ENCODE assay signal across 17 cellular contexts in the genomic region with DNA sequence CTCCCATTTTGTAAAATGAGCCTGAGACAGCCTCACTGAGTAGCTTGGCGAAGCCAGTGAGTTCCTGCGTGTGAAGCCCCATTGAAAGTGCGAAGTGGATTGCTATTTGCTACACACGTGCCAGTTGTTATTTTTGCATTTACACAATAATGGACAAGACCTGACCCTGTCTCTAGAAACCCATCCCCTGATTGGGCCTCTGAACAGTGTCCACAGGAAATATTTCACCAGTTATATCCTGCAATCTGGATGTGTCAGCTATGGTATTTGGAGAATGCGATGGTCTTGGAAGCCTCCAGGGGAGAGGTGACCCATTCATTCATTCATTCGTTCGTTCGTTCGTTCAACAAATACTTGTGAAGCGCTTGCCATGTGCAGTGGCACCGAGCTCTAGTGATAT. TPM values are rescaled to one million over a fixed set of nuclear protein-coding genes. Genes with fewer than 3 reads are reported as not detected.
DNase-seq lines count a peak whose midpoint lies in the region; ATAC-seq, FAIRE-seq and TF ChIP-seq lines count a peak whose summit lies in the region.
"Had no signal": no experiment of that assay in that cellular context is flagged by ENCODE, and none has a peak within 500 bp of the region (broad histone marks: within the 10 kb centered on the region; RNA-seq: fewer than 3 reads in every experiment).

No MANE protein-coding gene starts in this region.

- TF ChIP-seq CTCF in astrocyte (IDR thresholded peaks at IDR 0.05; ENCODE audit: insufficient read depth, low read depth, low read length): no peak
- TF ChIP-seq CTCF in smooth muscle cell (IDR thresholded peaks at IDR 0.05; ENCODE audit: borderline replicate concordance, insufficient read depth, poor library complexity, severe bottlenecking): no peak

- POLR2A ChIA-PET in CD4-positive, alpha-beta memory T cell (lab: Charles Lee; ENCODE audit: partially characterized antibody): no interaction called here

- H3K27ac ChIP-seq in astrocyte (ENCODE audit: low read depth, low read length) (no peak overlapping the region), smooth muscle cell (ENCODE audit: low read depth) (no peak overlapping the region)
- no peak overlapping the region for H3K27ac ChIP-seq in CD4-positive, alpha-beta memory T cell (ENCODE audit: low read depth, low read length)
- H3K27ac ChIP-seq: hepatocyte, left ventricle myocardium inferior, Peyer's patch had no signal

- CTCF ChIA-PET in CD4-positive, alpha-beta memory T cell (lab: Charles Lee; ENCODE audit: partially characterized antibody): no interaction called here

- intact Hi-C loops in CD4-positive, alpha-beta memory T cell (cut with micrococcal nuclease): no loop called here

- H3K9me3 Mint-ChIP-seq in astrocyte (ENCODE audit: unreplicated experiment): no peaks in the 10 kb centered on the region
- H3K9me3 Mint-ChIP-seq in CD4-positive, alpha-beta memory T cell: no peaks in the 10 kb centered on the region
- H3K9me3 Mint-ChIP-seq: activated B cell treated with CpG ODN at 0.5 μM for 24 hours had no signal

- H3K27me3 ChIP-seq in HAP-1 (ENCODE audit: low read depth) (peaks cover 18% of the 10 kb centered on the region; the same call in 1 of the 2 replicates), astrocyte (ENCODE audit: insufficient read depth, low read length) (no peaks in the 10 kb centered on the region), smooth muscle cell (ENCODE audit: low read depth) (no peaks in the 10 kb centered on the region)
- no peaks in the 10 kb centered on the region for H3K27me3 ChIP-seq in CD4-positive, alpha-beta memory T cell (ENCODE audit: insufficient read depth, low read length)
- H3K27me3 ChIP-seq: hepatocyte, Peyer's patch had no signal

- H3K36me3 ChIP-seq in HAP-1 (replicated peaks) (no peaks in the 10 kb centered on the region), astrocyte (ENCODE audit: insufficient read depth, low read length) (no peaks in the 10 kb centered on the region), smooth muscle cell (ENCODE audit: low read depth) (no peaks in the 10 kb centered on the region)
- H3K36me3 ChIP-seq in CD4-positive, alpha-beta memory T cell (ENCODE audit: insufficient read depth, low read length): no peaks in the 10 kb centered on the region
- H3K36me3 ChIP-seq: left ventricle myocardium inferior, Peyer's patch had no signal

- peak; percentile 59 for DNase-seq in A172 (ENCODE audit: low spot score)
- DNase-seq in HAP-1 (ENCODE audit: low spot score in 2 of 2): peak; percentile 36 to 37
- DNase-seq in astrocyte (ENCODE audit: low read depth): peak; percentile 72
- peak; percentile 51 for DNase-seq in glomerular endothelial cell (ENCODE audit: extremely low read depth, low read depth, low spot score)
- no peak for DNase-seq in ureter (ENCODE audit: low spot score)
- DNase-seq in smooth muscle cell (lab: John Stamatoyannopoulos, UW; ENCODE audit: unreplicated experiment): no peak
- no peak for DNase-seq in CD4-positive, alpha-beta memory T cell
- DNase-seq: activated B cell treated with CpG ODN at 0.5 μM for 24 hours; activated naive CD4-positive, alpha-beta T cell treated with Interleukin-2 at 50 U/mL for 16 hours; left ventricle myocardium inferior; NCI-H2029 treated with DMSO at 0.1 percent for 48 hours; NCI-H526 treated with DMSO at 0.1 percent for 48 hours; Peyer's patch; stimulated activated CD4-positive, alpha-beta T cell treated with anti-CD3 and anti-CD28 coated beads, Interleukin-1b, Interleukin-23, amount 100 ng/mL, for 48 hours; T-helper 1 cell had no signal

- H3F3A ChIP-seq in smooth muscle cell (ENCODE audit: low read depth): no peaks in the 10 kb centered on the region

- H3K4me1 ChIP-seq in HAP-1 (peaks cover 6% of the 10 kb centered on the region), astrocyte (ENCODE audit: insufficient read depth, low read length) (peaks cover 26% of the 10 kb centered on the region), smooth muscle cell (ENCODE audit: low read depth) (peaks cover 3% of the 10 kb centered on the region)
- no peaks in the 10 kb centered on the region for H3K4me1 ChIP-seq in CD4-positive, alpha-beta memory T cell (ENCODE audit: insufficient read depth, low read length)

- H3K4me2 ChIP-seq in astrocyte (ENCODE audit: low read length) (peak overlapping the region; percentile 53), smooth muscle cell (no peak overlapping the region)
- H3K4me2 ChIP-seq: hepatocyte had no signal

- peaks cover 12% of the 10 kb centered on the region for H4K20me1 ChIP-seq in astrocyte (ENCODE audit: insufficient read depth, low read length)
- no peaks in the 10 kb centered on the region for H4K20me1 ChIP-seq in smooth muscle cell (ENCODE audit: low read depth)

- no peak overlapping the region for H3K27ac Mint-ChIP-seq in astrocyte (ENCODE audit: unreplicated experiment)
- no peak overlapping the region for H3K27ac Mint-ChIP-seq in CD4-positive, alpha-beta memory T cell
- H3K27ac Mint-ChIP-seq: activated B cell treated with CpG ODN at 0.5 μM for 24 hours had no signal

- no peak overlapping the region for H3K4me3 Mint-ChIP-seq in astrocyte (ENCODE audit: unreplicated experiment)
- no peak overlapping the region for H3K4me3 Mint-ChIP-seq in CD4-positive, alpha-beta memory T cell
- H3K4me3 Mint-ChIP-seq: activated B cell treated with CpG ODN at 0.5 μM for 24 hours had no signal

- ATAC-seq in HG02610 (IDR thresholded peaks at IDR 0.05; ENCODE audit: unreplicated experiment): no peak

- no peak overlapping the region for H2AFZ ChIP-seq in astrocyte (ENCODE audit: low read depth, low read length)
- H2AFZ ChIP-seq in smooth muscle cell (ENCODE audit: low read depth): no peak overlapping the region
- H2AFZ ChIP-seq: hepatocyte had no signal

- 73% methylated on average over 11 of the region's 11 CpGs for WGBS in smooth muscle cell (ENCODE audit: low lambda C conversion rate)

- H3K9me3 ChIP-seq in HAP-1 (no peaks in the 10 kb centered on the region), astrocyte (ENCODE audit: insufficient read depth, low read depth, low read length) (no peaks in the 10 kb centered on the region), smooth muscle cell (replicated peaks; ENCODE audit: low read depth) (no peaks in the 10 kb centered on the region)
- no peaks in the 10 kb centered on the region for H3K9me3 ChIP-seq in CD4-positive, alpha-beta memory T cell (ENCODE audit: control insufficient read depth in 1 of 2, low read length in 2 of 2)
- H3K9me3 ChIP-seq: left ventricle myocardium inferior, Peyer's patch had no signal

- peak; percentile 70 for FAIRE-seq in astrocyte (lab: Jason Lieb, UNC)

- peaks cover 19% of the 10 kb centered on the region for H3K4me1 Mint-ChIP-seq in astrocyte (ENCODE audit: low read depth, unreplicated experiment)
- no peaks in the 10 kb centered on the region for H3K4me1 Mint-ChIP-seq in CD4-positive, alpha-beta memory T cell

- H3K79me2 ChIP-seq in astrocyte (ENCODE audit: insufficient read depth, low read length) (no peaks in the 10 kb centered on the region), smooth muscle cell (ENCODE audit: low read depth) (no peaks in the 10 kb centered on the region)
- H3K79me2 ChIP-seq: hepatocyte had no signal

- H3K9ac ChIP-seq in astrocyte (ENCODE audit: low read length): no peak overlapping the region
- no peak overlapping the region for H3K9ac ChIP-seq in smooth muscle cell (ENCODE audit: low read depth)

- no peaks in the 10 kb centered on the region for H3K36me3 Mint-ChIP-seq in astrocyte (ENCODE audit: low read depth, unreplicated experiment)
- H3K36me3 Mint-ChIP-seq in CD4-positive, alpha-beta memory T cell: no peaks in the 10 kb centered on the region

- H3K27me3 Mint-ChIP-seq in astrocyte (ENCODE audit: low read depth, unreplicated experiment): peaks cover 51% of the 10 kb centered on the region
- H3K27me3 Mint-ChIP-seq in CD4-positive, alpha-beta memory T cell: peaks cover 1 to 13% of the 10 kb centered on the region in 2 donors

- in situ Hi-C loops in HAP-1 (cut with MboI; ENCODE audit: low sequenced_read_pairs): no loop called here

- no peak overlapping the region for H3K4me3 ChIP-seq in HAP-1
- H3K4me3 ChIP-seq in astrocyte (ENCODE audit: insufficient read depth, low read depth, low read length): no peak overlapping the region
- H3K4me3 ChIP-seq in smooth muscle cell: no peak overlapping the region
- no peak overlapping the region for H3K4me3 ChIP-seq in CD4-positive, alpha-beta memory T cell (ENCODE audit: low read length in 2 of 2)
- H3K4me3 ChIP-seq: hepatocyte, left ventricle myocardium inferior, Peyer's patch had no signal

RNA-seq across cellular contexts. Expression of a gene that starts 37.1 kb away (rescaled TPM):
- total RNA-seq in A172 (2014; rRNA removed; shearing (Covaris generic)): 0.86 and 1.1 TPM in 2 replicates
- 0.65 and 0.86 TPM in 2 replicates for total RNA-seq in astrocyte
- total RNA-seq in glomerular endothelial cell: 20.1 and 38.7 TPM in 2 replicates
- total RNA-seq in ureter: 4.9 TPM
- total RNA-seq in smooth muscle cell: 4.9 and 6.1 TPM in 2 replicates
- polyA plus RNA-seq in smooth muscle cell: 11.6 and 15.0 TPM in 2 replicates
- not detected for total RNA-seq in CD4-positive, alpha-beta memory T cell
- polyA plus RNA-seq in CD4-positive, alpha-beta memory T cell: not detected
- total RNA-seq: activated B cell treated with CpG ODN at 0.5 μM for 24 hours had no signal

Comparison
In these comparisons a context has a peak if more than half of its experiments do, and no peak if none do; other contexts are left out.
1. DNase-seq: peak in A172 (single experiment), HAP-1 (2 of 2), astrocyte (single experiment) and glomerular endothelial cell (single experiment); none in ureter (single experiment), smooth muscle cell (single experiment) and CD4-positive, alpha-beta memory T cell (0 of 5).